27 cellular contexts compared by ENCODE assay signal in the genomic region with DNA sequence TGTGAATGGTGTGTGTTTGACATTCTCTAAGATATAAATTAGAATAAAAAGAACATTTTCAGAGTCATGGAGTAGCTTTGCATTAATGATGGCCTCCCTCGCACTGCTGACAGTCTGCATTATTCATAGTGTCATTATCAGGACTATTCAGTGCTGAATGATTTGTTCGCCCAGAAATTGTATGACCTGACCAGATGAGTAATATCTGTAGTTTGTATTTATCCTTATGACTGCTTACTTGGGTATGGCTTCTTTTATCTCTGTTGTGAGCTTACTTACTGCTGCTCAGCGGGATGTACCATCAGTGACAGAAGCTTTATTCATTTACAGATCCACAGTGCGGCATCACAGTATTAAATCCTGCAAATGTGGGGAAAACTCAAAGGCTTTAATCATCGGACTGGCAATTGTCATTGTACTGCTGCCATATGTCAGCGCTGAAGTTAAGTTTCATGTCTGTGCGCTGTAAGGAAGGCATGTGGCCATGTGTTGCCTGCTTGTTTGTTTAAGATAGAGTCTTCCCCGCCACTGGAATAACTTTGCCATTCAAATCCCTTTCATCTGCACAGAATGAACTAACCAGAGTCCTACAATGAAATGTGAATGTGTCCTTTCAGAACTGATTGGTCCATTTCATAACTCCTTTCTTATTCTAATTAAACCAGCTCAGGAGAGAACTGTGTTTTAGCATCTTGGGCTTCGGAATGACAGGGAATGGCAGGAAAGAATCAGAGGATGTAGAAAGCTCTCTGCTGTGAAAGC.
DNase-seq lines count a peak whose midpoint lies in the region; ATAC-seq and TF ChIP-seq lines count a peak whose summit lies in the region.
"Had no signal": no experiment of that assay in that cellular context is flagged by ENCODE, and none has a peak within 500 bp of the region (broad histone marks: within the 10 kb centered on the region; RNA-seq: fewer than 3 reads in every experiment).

No MANE protein-coding gene starts in this region.

- DNase-seq in NCI-H82 (lab: John Stamatoyannopoulos, UW) = peak; percentile 28
- no peak for DNase-seq in NCI-H82 treated with DMSO at 0.1 percent for 48 hours (lab: John Stamatoyannopoulos, UW; ENCODE audit: unreplicated experiment)
- peak; percentile 2 for DNase-seq in NCI-H69 (lab: John Stamatoyannopoulos, UW)
- no peak for DNase-seq in endodermal cell
- DNase-seq in superior temporal gyrus (ENCODE audit: extremely low spot score) = peak; percentile 67
- DNase-seq in HFFc6 = no peak
- DNase-seq in activated T-cell treated with anti-CD3 and anti-CD28 coated beads, Interleukin-2, amount 50 U/mL, for 48 hours = no peak
- DNase-seq: activated B cell treated with CpG ODN at 0.5 μM for 24 hours; activated CD8-positive, alpha-beta memory T cell treated with anti-CD3 and anti-CD28 coated beads, Interleukin-2, amount 50 U/mL, for 4 hours; aorta; CD8-positive, alpha-beta memory T cell; GF-D8; left cardiac atrium; NCI-H1436; NCI-H2171; stimulated activated CD4-positive, alpha-beta T cell treated with anti-CD3 and anti-CD28 coated beads, Interleukin-2, amount 100 ng/mL, for 24 hours; SW 1271; T1000 had no signal

- no peaks in the 10 kb centered on the region for H3K4me1 ChIP-seq in endodermal cell (ENCODE audit: control insufficient read depth, insufficient read depth, low read length)

- TF ChIP-seq CTCF in endodermal cell (conservative IDR thresholded peaks at IDR 0.05) (no peak), HFFc6 (IDR thresholded peaks at IDR 0.05) (no peak)

- H3K4me1 Mint-ChIP-seq in endodermal cell (peaks cover 3% of the 10 kb centered on the region), HFFc6 (ENCODE audit: low read depth) (no peaks in the 10 kb centered on the region)
- H3K4me1 Mint-ChIP-seq: activated naive CD4-positive, alpha-beta T cell treated with anti-CD3 and anti-CD28 coated beads, Interleukin-2, amount 50 U/mL, for 24 hours; activated T-helper 17 cell treated with anti-CD3 and anti-CD28 coated beads, Interleukin-2, amount 50 U/mL, for 72 hours; CD8-positive, alpha-beta memory T cell; central memory CD8-positive, alpha-beta T cell had no signal

- no peaks in the 10 kb centered on the region for H3K27me3 ChIP-seq in endodermal cell (ENCODE audit: control insufficient read depth, insufficient read depth, low read length, poor library complexity, severe bottlenecking)

- H3K27ac ChIP-seq in endodermal cell (ENCODE audit: low read depth, low read length) = peak overlapping the region; percentile 17
- H3K27ac ChIP-seq: epithelial cell of prostate, skin epidermis had no signal

- H3K9ac ChIP-seq in endodermal cell (ENCODE audit: extremely low read depth, low read length, poor library complexity, severe bottlenecking) = no peak overlapping the region

- peaks cover 88% of the 10 kb centered on the region for H3K9me3 ChIP-seq in endodermal cell (ENCODE audit: control insufficient read depth, low read length)

- 81% methylated on average over 7 to 9 of the region's 9 CpGs for WGBS in endodermal cell (ENCODE audit: insufficient coverage in 1 of 2, insufficient read length in 1 of 2), 2 experiments

- no peak overlapping the region for H3K4me3 Mint-ChIP-seq in endodermal cell
- H3K4me3 Mint-ChIP-seq in HFFc6 = no peak overlapping the region
- H3K4me3 Mint-ChIP-seq: activated B cell treated with CpG ODN at 0.5 μM for 24 hours; activated naive CD4-positive, alpha-beta T cell treated with anti-CD3 and anti-CD28 coated beads, Interleukin-2, amount 50 U/mL, for 24 hours; activated T-helper 17 cell treated with anti-CD3 and anti-CD28 coated beads, Interleukin-2, amount 50 U/mL, for 72 hours; B cell; CD8-positive, alpha-beta memory T cell; central memory CD8-positive, alpha-beta T cell; memory B cell had no signal

- no peaks in the 10 kb centered on the region for H3K9me3 Mint-ChIP-seq in endodermal cell
- peaks cover 37% of the 10 kb centered on the region for H3K9me3 Mint-ChIP-seq in HFFc6
- H3K9me3 Mint-ChIP-seq: activated B cell treated with CpG ODN at 0.5 μM for 24 hours; activated naive CD4-positive, alpha-beta T cell treated with anti-CD3 and anti-CD28 coated beads, Interleukin-2, amount 50 U/mL, for 24 hours; central memory CD8-positive, alpha-beta T cell; memory B cell had no signal

- H3K27ac Mint-ChIP-seq in endodermal cell (no peak overlapping the region), HFFc6 (no peak overlapping the region)
- H3K27ac Mint-ChIP-seq: activated B cell treated with CpG ODN at 0.5 μM for 24 hours; activated naive CD4-positive, alpha-beta T cell treated with anti-CD3 and anti-CD28 coated beads, Interleukin-2, amount 50 U/mL, for 24 hours; activated T-helper 17 cell treated with anti-CD3 and anti-CD28 coated beads, Interleukin-2, amount 50 U/mL, for 72 hours; B cell; CD8-positive, alpha-beta memory T cell; memory B cell had no signal

- H3K36me3 Mint-ChIP-seq in endodermal cell (ENCODE audit: low read depth) (no peaks in the 10 kb centered on the region), HFFc6 (ENCODE audit: low read depth) (no peaks in the 10 kb centered on the region)
- H3K36me3 Mint-ChIP-seq: activated naive CD4-positive, alpha-beta T cell treated with anti-CD3 and anti-CD28 coated beads, Interleukin-2, amount 50 U/mL, for 24 hours; CD8-positive, alpha-beta memory T cell; memory B cell had no signal

- H3K27me3 Mint-ChIP-seq in endodermal cell (ENCODE audit: insufficient read depth) (no peaks in the 10 kb centered on the region), HFFc6 (ENCODE audit: insufficient read depth) (no peaks in the 10 kb centered on the region)
- H3K27me3 Mint-ChIP-seq: activated B cell treated with CpG ODN at 0.5 μM for 24 hours; activated naive CD4-positive, alpha-beta T cell treated with anti-CD3 and anti-CD28 coated beads, Interleukin-2, amount 50 U/mL, for 24 hours; activated T-helper 17 cell treated with anti-CD3 and anti-CD28 coated beads, Interleukin-2, amount 50 U/mL, for 72 hours; B cell; CD8-positive, alpha-beta memory T cell; central memory CD8-positive, alpha-beta T cell; memory B cell had no signal

- no peaks in the 10 kb centered on the region for H3K36me3 ChIP-seq in endodermal cell (ENCODE audit: control insufficient read depth, insufficient read depth, low read length)

- H3K4me3 ChIP-seq in endodermal cell (ENCODE audit: low read length) = no peak overlapping the region
- H3K4me3 ChIP-seq: skin epidermis had no signal

- no peak for ATAC-seq in HG03095 (IDR thresholded peaks at IDR 0.05; ENCODE audit: unreplicated experiment)
- ATAC-seq: activated T-helper 17 cell treated with anti-CD3 and anti-CD28 coated beads, Interleukin-2, amount 50 U/mL, for 72 hours; left cardiac atrium; Right ventricle myocardium inferior had no signal

Comparison
In these comparisons a context has a peak if more than half of its experiments do, and no peak if none do; other contexts are left out.
1. DNase-seq: peak in NCI-H82 (single experiment), NCI-H69 (single experiment) and superior temporal gyrus (single experiment); none in NCI-H82 treated with DMSO at 0.1 percent for 48 hours (single experiment), endodermal cell (single experiment), HFFc6 (single experiment) and activated T-cell treated with anti-CD3 and anti-CD28 coated beads, Interleukin-2, amount 50 U/mL, for 48 hours (0 of 2).